Comparison of ENCODE assay signal across 20 cellular contexts in genomic region chr13:44129418-44129817, GRCh38.
"Had no signal": no experiment of that assay in that cellular context is flagged by ENCODE, and none has a peak within 500 bp of the region (broad histone marks: within the 10 kb centered on the region; RNA-seq: fewer than 3 reads in every experiment).

No MANE protein-coding gene starts in this region.

- H3K9me3 ChIP-seq: esophagus squamous epithelium, left lung, lower lobe of right lung, ovary, stomach, thyroid gland had no signal

- DNase-seq: cortex of kidney; effector memory CD8-positive, alpha-beta T cell; erythroblast; esophagus squamous epithelium; foreskin melanocyte; left lung; lower lobe of right lung; natural killer cell; occipital lobe; ovary; posterior cingulate gyrus; retina; stimulated activated CD4-positive, alpha-beta T cell treated with anti-CD3 and anti-CD28 coated beads, Interleukin-2, amount 100 ng/mL, for 24 hours; stimulated activated CD4-positive, alpha-beta T cell treated with anti-CD3 and anti-CD28 coated beads, Interleukin-4, amount 100 ng/mL, for 24 hours; stimulated activated naive CD4-positive, alpha-beta T cell treated with Interleukin-2 at 50 U/mL for 16 hours; stomach; thyroid gland had no signal

- H3K4me3 ChIP-seq: esophagus squamous epithelium, hepatocyte, left lung, lower lobe of right lung, ovary, stomach, thyroid gland had no signal

- H3K27me3 ChIP-seq: esophagus squamous epithelium, hepatocyte, left lung, ovary, stomach, thyroid gland had no signal

- H3K27ac ChIP-seq: esophagus squamous epithelium, hepatocyte, left lung, lower lobe of right lung, ovary, stomach, thyroid gland had no signal

- H3K36me3 ChIP-seq: esophagus squamous epithelium, left lung, lower lobe of right lung, ovary, stomach, thyroid gland had no signal

- H3K4me2 ChIP-seq: hepatocyte had no signal

- H3K79me2 ChIP-seq: hepatocyte had no signal

- ATAC-seq: effector memory CD8-positive, alpha-beta T cell; left lung; natural killer cell; sciatic nerve; stimulated activated effector memory CD8-positive, alpha-beta T cell treated with anti-CD3 and anti-CD28 coated beads, Interleukin-12 subunit alpha, Interleukin-12 subunit beta, amount 100 ng/mL, for 72 hours had no signal

- H2AFZ ChIP-seq: hepatocyte had no signal
